8 cellular contexts compared by ENCODE assay signal in the genomic region with DNA sequence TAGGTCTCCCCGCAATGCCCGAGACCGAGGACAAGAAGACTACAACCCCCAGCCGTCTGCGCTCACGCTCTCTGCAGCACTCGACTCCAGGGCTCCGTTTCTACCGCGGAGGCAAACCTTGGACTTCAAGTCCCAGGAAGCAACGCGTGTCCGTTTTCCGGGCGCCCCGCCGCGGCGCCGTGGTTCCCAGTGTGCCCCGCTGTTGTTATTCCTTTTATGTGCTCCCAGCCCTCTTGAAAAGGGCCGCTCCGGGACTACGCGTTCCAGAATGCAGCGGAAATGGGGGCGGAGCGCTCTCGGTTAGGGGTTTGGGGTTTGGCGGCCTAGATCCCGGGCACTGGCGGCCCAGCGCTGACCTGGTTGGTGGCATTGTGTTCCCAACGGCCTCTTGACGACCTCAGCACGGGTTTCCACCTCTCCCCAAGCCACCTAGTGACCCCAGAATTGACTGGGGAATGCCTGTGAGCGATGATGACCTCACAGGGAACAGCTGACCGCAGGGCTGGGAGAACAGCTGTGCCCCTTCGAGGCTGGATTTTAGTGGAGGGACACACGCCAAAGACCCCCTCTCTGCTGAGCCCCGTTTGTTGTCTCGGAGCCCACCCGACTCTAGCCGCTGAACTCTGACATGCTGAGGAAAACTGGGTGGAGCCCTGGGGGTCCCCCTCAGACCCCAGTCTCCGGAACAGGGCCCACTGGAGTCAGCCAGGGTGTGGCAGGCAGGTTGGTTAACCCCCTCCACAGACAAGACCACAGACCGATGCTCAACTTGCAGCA. TPM values are rescaled to one million over a fixed set of nuclear protein-coding genes. Genes with fewer than 3 reads are reported as not detected.
DNase-seq lines count a peak whose midpoint lies in the region; ATAC-seq, FAIRE-seq and TF ChIP-seq lines count a peak whose summit lies in the region.

No MANE protein-coding gene starts in this region.

- no peaks in the 10 kb centered on the region for H3K9me3 ChIP-seq in small intestine (ENCODE audit: control insufficient read depth, low read depth)

- H3K27me3 ChIP-seq in bronchial epithelial cell (ENCODE audit: control insufficient read depth, insufficient read depth, low read length): no peaks in the 10 kb centered on the region
- no peaks in the 10 kb centered on the region for H3K27me3 ChIP-seq in small intestine (ENCODE audit: control insufficient read depth in 2 of 2, insufficient read depth in 2 of 2, low read length in 2 of 2)

- no peak for TF ChIP-seq CTCF in WI38 (IDR thresholded peaks at IDR 0.05; ENCODE audit: low read depth, low read length)
- TF ChIP-seq CTCF in bronchial epithelial cell (IDR thresholded peaks at IDR 0.05; ENCODE audit: insufficient read depth, low read length, severe bottlenecking): no peak

- H3K4me3 ChIP-seq in WI38 (ENCODE audit: low read depth, low read length): peak overlapping the region; percentile 75
- peak overlapping the region; percentile 48 for H3K4me3 ChIP-seq in bronchial epithelial cell (ENCODE audit: low read depth, low read length)
- H3K4me3 ChIP-seq in small intestine (ENCODE audit: low read depth in 1 of 2, low read length in 2 of 2): peak overlapping the region; percentile 43 to 80

- FAIRE-seq in bronchial epithelial cell (lab: Jason Lieb, UNC) (no peak), small intestine (lab: Jason Lieb, UNC) (peak; percentile 39)

- peak; percentile 88 for ATAC-seq in GM18909 (IDR thresholded peaks at IDR 0.05; ENCODE audit: poor library complexity, unreplicated experiment)
- peak; percentile 90 for ATAC-seq in HG03159 (IDR thresholded peaks at IDR 0.05; ENCODE audit: unreplicated experiment)

- H3K36me3 ChIP-seq in bronchial epithelial cell (ENCODE audit: control insufficient read depth, insufficient read depth, low read length) (peaks cover 2% of the 10 kb centered on the region), small intestine (ENCODE audit: control insufficient read depth in 2 of 2, insufficient read depth in 2 of 2, low read length in 2 of 2) (no peaks in the 10 kb centered on the region)

- peaks cover 0 to 9% of the 10 kb centered on the region in 2 donors for H3K4me1 ChIP-seq in small intestine (ENCODE audit: control insufficient read depth in 2 of 2, insufficient read depth in 1 of 2, low read depth in 1 of 2, low read length in 1 of 2)

- 0% methylated on average over 42 to 46 of the region's 46 CpGs for WGBS in small intestine, 3 donors

- peak overlapping the region; percentile 91 to 99 for H3K27ac ChIP-seq in small intestine (ENCODE audit: low read depth in 1 of 2, low read length in 1 of 2)

- peak; percentile 99 for DNase-seq in AG08395 (ENCODE audit: low spot score)
- peak; percentile 100 for DNase-seq in NCI-H2227 (lab: John Stamatoyannopoulos, UW; ENCODE audit: unreplicated experiment)
- DNase-seq in bronchial epithelial cell (ENCODE audit: low read depth): peak; percentile 99
- DNase-seq in iPS-NIHi11 (ENCODE audit: low spot score): peak; percentile 95
- DNase-seq in small intestine: peak; percentile 100

RNA-seq across cellular contexts. Expression of gene CDK5, which starts 0.5 kb away (rescaled TPM):
- 11.6 and 12.4 TPM in 2 replicates for total RNA-seq in bronchial epithelial cell
- 10 to 100 TPM; 10.8 to 19.7 (median 12.9) TPM for polyA plus RNA-seq in small intestine

RNA-seq across cellular contexts. Expression of gene SLC4A2, which starts 1.2 kb away (rescaled TPM):
- 33.2 and 38.9 TPM in 2 replicates for total RNA-seq in bronchial epithelial cell
- polyA plus RNA-seq in small intestine: 100 to 1,000 TPM in 2 of 3 donors, 10 to 100 TPM in 1; 91.5 to 132 (median 101) TPM

RNA-seq across cellular contexts. Expression of gene ASIC3, which starts 9.8 kb away (rescaled TPM):
- total RNA-seq in bronchial epithelial cell: under 0.01 and 0.26 TPM in 2 replicates
- polyA plus RNA-seq in small intestine: 10 to 100 TPM in 1 of 3 donors, 1 to 10 TPM in 2; 2.8 to 10.7 (median 4.3) TPM

RNA-seq across cellular contexts. Expression of gene FASTK, which starts 22.4 kb away (rescaled TPM):
- total RNA-seq in bronchial epithelial cell: 51.6 and 65.8 TPM in 2 replicates
- 100 to 1,000 TPM; 114 to 248 (median 139) TPM for polyA plus RNA-seq in small intestine

RNA-seq across cellular contexts. Expression of gene TMUB1, which starts 25.1 kb away (rescaled TPM):
- total RNA-seq in bronchial epithelial cell: 9.0 and 11.6 TPM in 2 replicates
- 100 to 1,000 TPM in 1 of 3 donors, 10 to 100 TPM in 2; 66.4 to 144 (median 77.4) TPM for polyA plus RNA-seq in small intestine

Comparison
In these comparisons a context has a peak if more than half of its experiments do, and no peak if none do; other contexts are left out.
1. Peak in every context shown above with its lines: DNase-seq, ATAC-seq, H3K4me3 ChIP-seq and H3K27ac ChIP-seq.